Comparison of ENCODE assay signal across 8 cellular contexts in the genomic region with DNA sequence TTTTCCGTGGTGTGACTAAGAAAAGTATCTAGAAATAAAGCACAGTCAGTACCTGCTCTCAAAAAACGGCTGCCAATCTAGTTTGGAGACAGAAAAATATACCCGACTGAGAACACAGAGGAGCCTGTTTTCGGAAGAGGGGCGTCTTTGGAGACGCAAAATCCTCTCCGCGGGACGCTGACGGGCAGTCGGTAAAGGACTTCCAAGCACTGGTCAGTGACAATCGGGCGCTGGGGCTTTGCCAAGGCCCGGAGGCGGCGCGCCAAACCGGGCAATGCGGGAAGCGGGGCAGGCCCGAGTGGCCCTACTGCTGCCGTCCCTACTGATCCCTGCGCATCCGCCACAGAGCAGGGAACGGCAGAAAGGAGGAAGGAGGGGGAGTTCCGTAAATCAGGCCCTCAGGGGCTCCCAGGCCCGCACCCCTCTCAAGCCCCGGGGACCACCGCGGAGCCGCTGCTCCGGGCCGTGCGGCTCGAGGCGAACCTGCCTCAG. TPM values are rescaled to one million over a fixed set of nuclear protein-coding genes. Genes with fewer than 3 reads are reported as not detected.
DNase-seq lines count a peak whose midpoint lies in the region; TF ChIP-seq lines count a peak whose summit lies in the region.

No MANE protein-coding gene starts in this region.

- H3K36me3 ChIP-seq in breast epithelium (no peaks in the 10 kb centered on the region), skeletal muscle satellite cell (ENCODE audit: insufficient read depth, low read length) (peaks cover 23% of the 10 kb centered on the region)

- H3K27me3 ChIP-seq in breast epithelium = no peaks in the 10 kb centered on the region
- H3K27me3 ChIP-seq in skeletal muscle satellite cell (ENCODE audit: control insufficient read depth, insufficient read depth, low read length) = no peaks in the 10 kb centered on the region

- TF ChIP-seq CTCF in HFF-Myc (IDR thresholded peaks at IDR 0.05; ENCODE audit: low read depth, low read length, missing control alignments) = no peak
- TF ChIP-seq CTCF in breast epithelium (IDR thresholded peaks at IDR 0.05) = no peak

- H3K9ac ChIP-seq in skeletal muscle satellite cell (ENCODE audit: low read depth, low read length) = peak overlapping the region; percentile 100

- no peaks in the 10 kb centered on the region for H3K4me1 ChIP-seq in breast epithelium
- peaks cover 26% of the 10 kb centered on the region for H3K4me1 ChIP-seq in skeletal muscle satellite cell (ENCODE audit: control insufficient read depth, insufficient read depth, low read length)

- intact Hi-C loops in breast epithelium (cut with DNase I; ENCODE audit: low total_unique reads) = no loop called here

- H3K9me3 ChIP-seq in breast epithelium (no peaks in the 10 kb centered on the region), skeletal muscle satellite cell (replicated peaks; ENCODE audit: low read length) (no peaks in the 10 kb centered on the region)

- TF ChIP-seq POLR2A in breast epithelium (IDR thresholded peaks at IDR 0.05) = no peak

- peak overlapping the region; percentile 82 for H3K4me3 ChIP-seq in HFF-Myc (replicated peaks; ENCODE audit: low read depth, low read length)
- peak overlapping the region; percentile 83 to 94 (median 87) for H3K4me3 ChIP-seq in breast epithelium
- H3K4me3 ChIP-seq in skeletal muscle satellite cell (ENCODE audit: low read length) = peak overlapping the region; percentile 97

- DNase-seq in SKM-1 treated with dmso at 0.1 percent for 144 hours (lab: John Stamatoyannopoulos, UW; ENCODE audit: unreplicated experiment) = peak; percentile 75
- no peak for DNase-seq in SKM-1 (lab: John Stamatoyannopoulos, UW; ENCODE audit: unreplicated experiment)
- no peak for DNase-seq in HFF-Myc (ENCODE audit: extremely low read depth, low read depth)
- DNase-seq in NOMO-1 treated with DMSO at 0.1 percent for 48 hours (lab: John Stamatoyannopoulos, UW; ENCODE audit: unreplicated experiment) = peak; percentile 66
- peak; percentile 46 to 78 for DNase-seq in breast epithelium (ENCODE audit: low spot score in 2 of 2)
- peak; percentile 48 for DNase-seq in iPS-NIHi7 (ENCODE audit: extremely low spot score)
- DNase-seq in NCI-H2107 (lab: John Stamatoyannopoulos, UW) = no peak

- H3K4me2 ChIP-seq in skeletal muscle satellite cell (ENCODE audit: low read length) = peak overlapping the region; percentile 91

- H3K27ac ChIP-seq in breast epithelium = peak overlapping the region; percentile 98 to 99

RNA-seq across cellular contexts. Expression of gene DPY19L3, which starts 0.6 kb away (rescaled TPM):
- 10 to 100 TPM; 23.8 to 33.1 (median 25.8) TPM for total RNA-seq in breast epithelium
- total RNA-seq in skeletal muscle satellite cell (2012; rRNA removed) = 28.6 and 37.5 TPM in 2 replicates

RNA-seq across cellular contexts. Expression of gene ZNF507, which starts 59.6 kb away (rescaled TPM):
- total RNA-seq in breast epithelium = 10 to 100 TPM; 19.2 to 32.1 (median 27.5) TPM
- 8.3 and 8.6 TPM in 2 replicates for total RNA-seq in skeletal muscle satellite cell (2012; rRNA removed)

Comparison
In these comparisons a context has a peak if more than half of its experiments do, and no peak if none do; other contexts are left out.
1. DNase-seq: peak in SKM-1 treated with dmso at 0.1 percent for 144 hours (single experiment), NOMO-1 treated with DMSO at 0.1 percent for 48 hours (single experiment), breast epithelium (2 of 2) and iPS-NIHi7 (single experiment); none in SKM-1 (single experiment), HFF-Myc (single experiment) and NCI-H2107 (single experiment).
2. Peak in every context shown above with its lines, with median percentiles within 50 percentile points of each other: H3K4me3 ChIP-seq.